ENCODE assay signal across 11 cellular contexts in the genomic region with DNA sequence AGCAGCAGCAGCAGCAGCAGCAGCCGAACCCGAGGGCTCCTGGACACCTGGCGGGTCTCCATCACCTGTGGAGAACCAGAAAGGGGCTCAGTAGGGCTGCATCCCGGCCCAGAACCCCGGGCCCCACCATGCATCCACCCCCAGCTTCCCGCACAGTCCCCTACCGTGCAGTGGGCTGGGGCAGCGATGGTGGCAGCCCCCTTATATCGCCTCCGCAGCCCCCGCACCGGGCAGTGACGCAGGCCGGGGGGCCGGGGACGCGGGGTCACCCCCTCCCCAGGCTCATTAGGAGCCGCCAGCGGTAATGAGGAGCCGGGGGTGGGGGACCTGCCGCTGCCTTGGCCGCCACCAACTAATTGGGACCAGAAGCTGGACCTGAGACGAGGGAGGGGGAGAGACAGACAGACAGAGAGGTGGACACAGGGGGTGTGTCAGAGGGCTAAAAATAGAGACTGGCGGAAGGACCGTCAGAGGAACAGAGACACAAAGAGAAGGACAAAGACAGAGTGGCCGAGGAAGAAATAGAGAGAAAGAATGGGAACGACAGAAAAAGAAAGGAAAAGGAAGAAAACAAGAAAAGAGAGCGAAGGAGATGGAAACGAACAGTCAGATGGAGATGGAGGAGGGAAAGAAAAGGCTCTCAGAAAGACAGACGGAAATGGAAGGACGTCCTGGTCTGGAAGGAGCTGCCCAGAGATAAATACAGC. TPM values are rescaled to one million over a fixed set of nuclear protein-coding genes. Genes with fewer than 3 reads are reported as not detected.
DNase-seq lines count a peak whose midpoint lies in the region; ATAC-seq and TF ChIP-seq lines count a peak whose summit lies in the region.
"Had no signal": no experiment of that assay in that cellular context is flagged by ENCODE, and none has a peak within 500 bp of the region (broad histone marks: within the 10 kb centered on the region; RNA-seq: fewer than 3 reads in every experiment).

A gene with protein sequence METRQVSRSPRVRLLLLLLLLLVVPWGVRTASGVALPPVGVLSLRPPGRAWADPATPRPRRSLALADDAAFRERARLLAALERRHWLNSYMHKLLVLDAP (minus strand): TSS at position 164 of the 707 bp plus-strand sequence. CDS start 102 bp downstream, at position 62.

- ATAC-seq in central memory CD8-positive, alpha-beta T cell (replicated peaks; ENCODE audit: extremely low read depth, poor library complexity, severe bottlenecking): no peak
- no peak for ATAC-seq in naive thymus-derived CD4-positive, alpha-beta T cell

- H2AFZ ChIP-seq in ACC112 (ENCODE audit: low read length, unreplicated experiment): no peak within 1 kb of the TSS

- H3K79me2 ChIP-seq in ACC112 (ENCODE audit: control insufficient read depth, insufficient read depth, low read length, unreplicated experiment): no peaks in the 10 kb centered on the region

- TF ChIP-seq POLR2A in uterus (IDR thresholded peaks at IDR 0.05): no peak

- H3K4me1 ChIP-seq in ACC112 (ENCODE audit: control insufficient read depth, insufficient read depth, low read length, unreplicated experiment): peaks cover 13% of the 10 kb centered on the region
- H3K4me1 ChIP-seq in naive thymus-derived CD4-positive, alpha-beta T cell (ENCODE audit: control insufficient read depth in 2 of 2, insufficient read depth in 2 of 2, low read length in 2 of 2): peaks cover 34 to 38% of the 10 kb centered on the region in 2 donors
- H3K4me1 ChIP-seq in uterus: peaks cover 0 to 17% of the 10 kb centered on the region in 2 donors

- DNase-seq in HFFc6 (no peak), uterus (no peak), GM19240 (ENCODE audit: insufficient read length, low spot score) (no peak), NCI-H1105 (lab: John Stamatoyannopoulos, UW) (no peak), dermis blood vessel endothelial cell (no peak)
- DNase-seq in central memory CD8-positive, alpha-beta T cell (ENCODE audit: low spot score in 2 of 2): no peak
- DNase-seq in naive thymus-derived CD4-positive, alpha-beta T cell: no peak
- DNase-seq: KBM-7, NCI-H510A treated with DMSO at 0.1 percent for 48 hours had no signal

- no peaks in the 10 kb centered on the region for H3K9me3 ChIP-seq in naive thymus-derived CD4-positive, alpha-beta T cell (ENCODE audit: control insufficient read depth in 2 of 3, low read length in 3 of 3)
- H3K9me3 ChIP-seq in uterus: no peaks in the 10 kb centered on the region

- H3K27ac ChIP-seq in ACC112 (ENCODE audit: low read depth, low read length): no peak within 1 kb of the TSS
- no peak within 1 kb of the TSS for H3K27ac ChIP-seq in naive thymus-derived CD4-positive, alpha-beta T cell (ENCODE audit: low read depth, low read length)
- no peak within 1 kb of the TSS for H3K27ac ChIP-seq in uterus

- H3K36me3 Mint-ChIP-seq in HFFc6 (ENCODE audit: low read depth): no peaks in the 10 kb centered on the region; the same call in 1 of the 2 replicates
- H3K36me3 Mint-ChIP-seq in central memory CD8-positive, alpha-beta T cell (ENCODE audit: insufficient read depth): peaks cover 2% of the 10 kb centered on the region
- peaks cover 0 to 13% (median 0%) of the 10 kb centered on the region in 5 donors for H3K36me3 Mint-ChIP-seq in naive thymus-derived CD4-positive, alpha-beta T cell

- no peak within 1 kb of the TSS for H3K27ac Mint-ChIP-seq in HFFc6
- no peak within 1 kb of the TSS for H3K27ac Mint-ChIP-seq in central memory CD8-positive, alpha-beta T cell (ENCODE audit: low read depth)
- H3K27ac Mint-ChIP-seq in naive thymus-derived CD4-positive, alpha-beta T cell: peak within 1 kb of the TSS in 7 of 9 donors; percentile 5 to 65 (median 35)

- H3K27me3 Mint-ChIP-seq in HFFc6 (ENCODE audit: insufficient read depth): peaks cover 82% of the 10 kb centered on the region
- H3K27me3 Mint-ChIP-seq in central memory CD8-positive, alpha-beta T cell: peaks cover 100% of the 10 kb centered on the region
- peaks cover 82 to 96% (median 92%) of the 10 kb centered on the region in 5 donors for H3K27me3 Mint-ChIP-seq in naive thymus-derived CD4-positive, alpha-beta T cell

- CTCF ChIA-PET in naive thymus-derived CD4-positive, alpha-beta T cell (lab: Charles Lee): interaction anchor here (0.7 to 1.7 kb wide), 2 partner anchors 12 to 31 kb away, joined by 3 to 5 read pairs; no protein-coding TSS in a partner anchor

- peak within 1 kb of the TSS; percentile 25; the same call in 1 of the 2 replicates for H3K4me3 Mint-ChIP-seq in HFFc6
- peak within 1 kb of the TSS; percentile 54 for H3K4me3 Mint-ChIP-seq in central memory CD8-positive, alpha-beta T cell
- H3K4me3 Mint-ChIP-seq in naive thymus-derived CD4-positive, alpha-beta T cell: peak within 1 kb of the TSS; percentile 73 to 96 (median 83)

- no peaks in the 10 kb centered on the region for H3K9me3 Mint-ChIP-seq in HFFc6
- no peaks in the 10 kb centered on the region for H3K9me3 Mint-ChIP-seq in central memory CD8-positive, alpha-beta T cell
- peaks cover 0 to 8% (median 0%) of the 10 kb centered on the region in 11 donors for H3K9me3 Mint-ChIP-seq in naive thymus-derived CD4-positive, alpha-beta T cell

- H3K36me3 ChIP-seq in ACC112 (ENCODE audit: insufficient read depth, low read length): no peaks in the 10 kb centered on the region
- no peaks in the 10 kb centered on the region for H3K36me3 ChIP-seq in naive thymus-derived CD4-positive, alpha-beta T cell (ENCODE audit: control insufficient read depth in 2 of 3, insufficient read depth in 3 of 3, low read length in 3 of 3)
- H3K36me3 ChIP-seq in uterus: no peaks in the 10 kb centered on the region

- H3K4me1 Mint-ChIP-seq in HFFc6 (ENCODE audit: low read depth): peaks cover 11% of the 10 kb centered on the region
- peaks cover 57% of the 10 kb centered on the region for H3K4me1 Mint-ChIP-seq in central memory CD8-positive, alpha-beta T cell
- peaks cover 52 to 67% (median 64%) of the 10 kb centered on the region in 7 donors for H3K4me1 Mint-ChIP-seq in naive thymus-derived CD4-positive, alpha-beta T cell

- H3K27me3 ChIP-seq in ACC112 (ENCODE audit: insufficient read depth, low read length) (peaks cover 79% of the 10 kb centered on the region), uterus (peaks cover 42 to 72% of the 10 kb centered on the region in 2 donors)
- H3K27me3 ChIP-seq in naive thymus-derived CD4-positive, alpha-beta T cell (ENCODE audit: control insufficient read depth in 2 of 2, insufficient read depth in 2 of 2, low read length in 2 of 2): peaks cover 28 to 45% of the 10 kb centered on the region in 2 donors

- POLR2A ChIA-PET in naive thymus-derived CD4-positive, alpha-beta T cell (lab: Charles Lee): interaction anchor here (1.0 to 2.7 kb wide), 2 partner anchors 15 to 47 kb away, joined by 4 to 8 read pairs; no protein-coding TSS in a partner anchor

- intact Hi-C loops in naive thymus-derived CD4-positive, alpha-beta T cell (cut with micrococcal nuclease): loop anchor here (1.0 to 2.0 kb wide), 2 partner anchors 19 to 20 kb away; no protein-coding TSS in a partner anchor
- intact Hi-C loops in uterus (cut with DNase I; ENCODE audit: low total_unique reads): no loop called here

- peak within 1 kb of the TSS; percentile 65 for H3K4me3 ChIP-seq in ACC112 (ENCODE audit: low read depth, low read length)
- H3K4me3 ChIP-seq in naive thymus-derived CD4-positive, alpha-beta T cell (ENCODE audit: low read length): peak within 1 kb of the TSS; percentile 52
- no peak within 1 kb of the TSS for H3K4me3 ChIP-seq in uterus

- TF ChIP-seq CTCF in HFFc6 (IDR thresholded peaks at IDR 0.05) (no peak), uterus (IDR thresholded peaks at IDR 0.05) (no peak)

RNA-seq across cellular contexts. Expression of the gene that starts here (rescaled TPM):
- not detected for total RNA-seq in HFFc6 (2021; fragmentation: NEBNext Ultra II Directional; extraction: Animal tissue kit (Norgen Biotek cat#: 25700))
- not detected for total RNA-seq in naive thymus-derived CD4-positive, alpha-beta T cell
- polyA plus RNA-seq in naive thymus-derived CD4-positive, alpha-beta T cell: not detected
- not detected for total RNA-seq in uterus
- total RNA-seq in dermis blood vessel endothelial cell: not detected in 2 replicates
- total RNA-seq: posterior vena cava had no signal

Comparison
In these comparisons a context has a peak if more than half of its experiments do, and no peak if none do; other contexts are left out.
1. H3K4me3 ChIP-seq: peak in ACC112 (single experiment) and naive thymus-derived CD4-positive, alpha-beta T cell (single experiment); none in uterus (0 of 2).
2. H3K27ac Mint-ChIP-seq: peak in naive thymus-derived CD4-positive, alpha-beta T cell (7 of 9); none in HFFc6 (single experiment) and central memory CD8-positive, alpha-beta T cell (single experiment).
3. H3K4me3 Mint-ChIP-seq: peak in every context shown above with its lines; median percentile 83 in naive thymus-derived CD4-positive, alpha-beta T cell; 54 in central memory CD8-positive, alpha-beta T cell; 25 in HFFc6.